ENCODE assay signal across 1 cellular context in the genomic region with DNA sequence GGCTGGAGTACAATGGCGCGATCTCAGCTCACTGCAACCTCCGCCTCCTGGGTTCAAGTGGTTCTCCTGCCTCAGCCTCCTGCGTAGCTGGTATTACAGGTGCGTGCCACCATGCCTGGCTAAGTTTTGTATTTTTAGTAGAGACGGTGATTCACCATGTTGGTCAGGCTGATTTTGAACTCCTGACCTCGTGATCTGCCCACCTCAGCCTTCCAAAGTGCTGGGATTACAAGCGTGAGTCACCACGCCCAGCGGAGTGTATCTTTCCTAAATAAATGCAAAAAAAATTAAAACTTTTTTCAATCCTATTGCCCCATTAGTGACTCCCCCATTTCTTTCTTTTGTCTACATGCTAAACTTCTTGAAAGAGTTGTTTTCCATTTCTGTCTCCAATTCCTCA. TPM values are rescaled to one million over a fixed set of nuclear protein-coding genes. Genes with fewer than 3 reads are reported as not detected.
"Had no signal": no experiment of that assay in that cellular context is flagged by ENCODE, and none has a peak within 500 bp of the region (broad histone marks: within the 10 kb centered on the region; RNA-seq: fewer than 3 reads in every experiment).

No MANE protein-coding gene starts in this region.

RNA-seq across cellular contexts. Expression of a gene that starts 17.8 kb away (rescaled TPM):
- total RNA-seq: naive thymus-derived CD8-positive, alpha-beta T cell had no signal
